ENCODE assay signal across 8 cellular contexts in genomic region chr13:91017669-91018053, GRCh38.
A peak's percentile ranks its signal among the peaks of the same experiment; 100 is the strongest.
DNase-seq lines count a peak whose midpoint lies in the region; ATAC-seq and TF ChIP-seq lines count a peak whose summit lies in the region.

No MANE protein-coding gene starts in this region.

- TF ChIP-seq CTCF in Calu3 (IDR thresholded peaks at IDR 0.05; ENCODE audit: unreplicated experiment) (no peak), omental fat pad (IDR thresholded peaks at IDR 0.05) (no peak)

- H3K9me3 Mint-ChIP-seq in Calu3 (ENCODE audit: low read depth, unreplicated experiment): no peaks in the 10 kb centered on the region

- H3K4me1 Mint-ChIP-seq in Calu3 (ENCODE audit: low read depth, unreplicated experiment): no peaks in the 10 kb centered on the region

- no peaks in the 10 kb centered on the region for H3K36me3 Mint-ChIP-seq in Calu3 (ENCODE audit: insufficient read depth, unreplicated experiment)

- BruUV-seq in Calu3 (replicated peaks; lab: Mats Ljungman, UMichigan): no TSS peak

- CTCF ChIA-PET in Calu3 (lab: Charles Lee): no interaction called here

- DNase-seq in Calu3 (peak; percentile 32), cerebellar cortex (ENCODE audit: low spot score) (peak; percentile 48), omental fat pad (ENCODE audit: low spot score) (no peak), Right ventricle myocardium superior (no peak)
- no peak for DNase-seq in stimulated activated CD4-positive, alpha-beta T cell treated with anti-CD3 and anti-CD28 coated beads, Interleukin-4, amount 100 ng/mL, for 1 hour

- intact Hi-C loops in Calu3 (cut with micrococcal nuclease; ENCODE audit: unreplicated experiment) (loop anchor here (5.0 kb wide), 1 partner anchor 130 kb away; no protein-coding TSS in a partner anchor), Right ventricle myocardium superior (cut with DNase I) (no loop called here)

- H3K4me3 Mint-ChIP-seq in Calu3 (ENCODE audit: low read depth, unreplicated experiment): no peak overlapping the region

- no peak overlapping the region for H3K27ac Mint-ChIP-seq in Calu3 (ENCODE audit: unreplicated experiment)

- ATAC-seq in GM21367 (IDR thresholded peaks at IDR 0.05; ENCODE audit: unreplicated experiment) (peak; percentile 20), HG03521 (IDR thresholded peaks at IDR 0.05; ENCODE audit: unreplicated experiment) (peak; percentile 16), omental fat pad (ENCODE audit: low FRiP score) (no peak), Right ventricle myocardium superior (ENCODE audit: poor library complexity) (no peak), HG03108 (IDR thresholded peaks at IDR 0.05; ENCODE audit: unreplicated experiment) (no peak)

- H3K27me3 Mint-ChIP-seq in Calu3 (ENCODE audit: unreplicated experiment): no peaks in the 10 kb centered on the region

Comparison
In these comparisons a context has a peak if more than half of its experiments do, and no peak if none do; other contexts are left out.
1. DNase-seq: peak in Calu3 (single experiment) and cerebellar cortex (single experiment); none in omental fat pad (single experiment), stimulated activated CD4-positive, alpha-beta T cell treated with anti-CD3 and anti-CD28 coated beads, Interleukin-4, amount 100 ng/mL, for 1 hour (single experiment) and Right ventricle myocardium superior (single experiment).
2. ATAC-seq: peak in GM21367 (single experiment) and HG03521 (single experiment); none in omental fat pad (single experiment), Right ventricle myocardium superior (single experiment) and HG03108 (single experiment).